25 cellular contexts compared by ENCODE assay signal in the genomic region with DNA sequence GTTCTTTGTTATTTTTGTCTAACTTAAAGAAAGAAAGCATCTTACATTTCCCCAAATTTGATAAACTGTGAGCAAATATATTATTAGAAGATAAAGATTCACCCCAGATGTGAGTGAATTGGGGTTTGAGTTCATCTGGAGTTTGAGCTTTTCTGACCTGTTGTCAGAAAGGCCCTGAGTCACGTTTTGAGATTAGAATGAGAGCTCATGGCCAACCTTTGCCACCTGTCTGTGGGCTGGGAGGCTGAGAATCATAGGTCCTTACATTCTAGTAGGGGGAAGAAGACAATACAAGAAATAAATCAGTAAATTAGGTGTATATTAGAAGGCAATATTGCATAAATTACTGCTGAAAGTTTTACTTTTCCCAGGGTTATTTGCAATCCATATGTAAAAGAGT. TPM values are rescaled to one million over a fixed set of nuclear protein-coding genes. Genes with fewer than 3 reads are reported as not detected.
DNase-seq lines count a peak whose midpoint lies in the region; ATAC-seq, FAIRE-seq and TF ChIP-seq lines count a peak whose summit lies in the region.
"Had no signal": no experiment of that assay in that cellular context is flagged by ENCODE, and none has a peak within 500 bp of the region (broad histone marks: within the 10 kb centered on the region; RNA-seq: fewer than 3 reads in every experiment).

No MANE protein-coding gene starts in this region.

- DNase-seq in GM23338 (ENCODE audit: low spot score) (no peak), H1 (ENCODE audit: low read depth in 1 of 2, low spot score in 2 of 2) (no peak), psoas muscle (no peak), small intestine (peak; percentile 78), Ammon's horn (ENCODE audit: low spot score) (no peak), NCI-H2227 treated with DMSO at 0.1 percent for 48 hours (lab: John Stamatoyannopoulos, UW) (no peak)
- DNase-seq: BE2C; CD4-positive, alpha-beta T cell; CD8-positive, alpha-beta memory T cell; DMS 273 treated with DMSO at 0.1 percent for 48 hours; DMS79; EL; GDM1; H9 had no signal

- no peaks in the 10 kb centered on the region for H3K36me3 Mint-ChIP-seq in GM23338 (ENCODE audit: low read depth)
- H3K36me3 Mint-ChIP-seq: CD14-positive monocyte had no signal

- H3K4me1 ChIP-seq in GM23338 (ENCODE audit: insufficient read depth), result peaks cover 25% of the 10 kb centered on the region
- H3K4me1 ChIP-seq in H1 (replicated peaks in 1 of 4; ENCODE audit: control insufficient read depth in 3 of 4, insufficient read depth in 4 of 4, low read length in 3 of 4), result peaks cover 0 to 3% (median 0%) of the 10 kb centered on the region in 4 experiments; a peak in 2 of 7 replicates
- H3K4me1 ChIP-seq in psoas muscle, result peaks cover 43% of the 10 kb centered on the region
- H3K4me1 ChIP-seq in small intestine (ENCODE audit: control insufficient read depth in 2 of 2, insufficient read depth in 1 of 2, low read depth in 1 of 2, low read length in 1 of 2), result peaks cover 0 to 4% of the 10 kb centered on the region in 2 donors
- H3K4me1 ChIP-seq: BE2C had no signal

- no peaks in the 10 kb centered on the region for H3K79me2 ChIP-seq in GM23338 (replicated peaks; ENCODE audit: insufficient read depth)
- H3K79me2 ChIP-seq in H1 (ENCODE audit: control insufficient read depth in 1 of 2, insufficient read depth in 2 of 2, low read length in 2 of 2), result no peaks in the 10 kb centered on the region

- 31% methylated on average over 1 of the region's 1 CpG; no CpG with 5 or more reads in 1 of the 2 experiments for WGBS in H1 (ENCODE audit: extremely low coverage in 1 of 2, insufficient coverage in 1 of 2, insufficient read length in 1 of 2, insufficient replicate concordance in 2 of 2, low coverage in 1 of 2, low lambda C conversion rate in 2 of 2, missing lambda C conversion rate in 1 of 2), 2 experiments
- 4 to 27% (median 11%) methylated on average over 1 of the region's 1 CpG for WGBS in psoas muscle, 3 donors
- 5 to 51% (median 15%) methylated on average over 1 of the region's 1 CpG for WGBS in small intestine, 3 donors

- H2AK5ac ChIP-seq in H1 (ENCODE audit: low read depth, low read length), result no peak overlapping the region

- H2BK20ac ChIP-seq in H1 (ENCODE audit: low read length), result no peak overlapping the region

- H3K36me3 ChIP-seq in GM23338 (ENCODE audit: insufficient read depth) (no peaks in the 10 kb centered on the region), H1 (ENCODE audit: control insufficient read depth in 2 of 4, insufficient read depth in 4 of 4, low read length in 3 of 4) (no peaks in the 10 kb centered on the region), psoas muscle (ENCODE audit: insufficient read depth in 1 of 2, low read depth in 1 of 2) (peaks cover 0 to 68% of the 10 kb centered on the region in 2 donors), small intestine (ENCODE audit: control insufficient read depth in 2 of 2, insufficient read depth in 2 of 2, low read length in 2 of 2) (no peaks in the 10 kb centered on the region)
- H3K36me3 ChIP-seq: BE2C; BLaER1 treated with 17β-estradiol and CSF1 and Interleukin-3, amounts not matched to agents 10 nM and 100 nM had no signal

- H3K9me3 ChIP-seq in H1 (ENCODE audit: insufficient read depth in 2 of 2, low read depth in 1 of 2, low read length in 1 of 2) (no peaks in the 10 kb centered on the region), psoas muscle (no peaks in the 10 kb centered on the region), small intestine (ENCODE audit: control insufficient read depth, low read depth) (no peaks in the 10 kb centered on the region)
- H3K9me3 ChIP-seq: BE2C had no signal

- no peak overlapping the region for H2BK5ac ChIP-seq in H1 (ENCODE audit: low read depth, low read length)

- no peak overlapping the region for H3K4ac ChIP-seq in H1 (replicated peaks; ENCODE audit: insufficient read length, low read depth, low read length)

- H3K23me2 ChIP-seq in H1 (ENCODE audit: low read depth, low read length), result peaks cover under 1% of the 10 kb centered on the region; the same call in 1 of the 2 replicates

- peaks cover 17% of the 10 kb centered on the region for H3K9me2 ChIP-seq in GM23338 (ENCODE audit: insufficient read depth)

- H3K27me3 Mint-ChIP-seq in GM23338 (ENCODE audit: insufficient read depth, low read depth, poor library complexity), result peaks cover 6% of the 10 kb centered on the region
- H3K27me3 Mint-ChIP-seq: CD4-positive, alpha-beta T cell had no signal

- H3F3A ChIP-seq in GM23338 (replicated peaks; ENCODE audit: low read depth), result peaks cover 5% of the 10 kb centered on the region; the same call in 1 of the 2 replicates

- H3K27ac ChIP-seq in GM23338 (ENCODE audit: low read depth) (no peak overlapping the region), H1 (ENCODE audit: low read depth, low read length) (no peak overlapping the region), psoas muscle (peak overlapping the region; percentile 76), small intestine (ENCODE audit: low read depth in 1 of 2, low read length in 1 of 2) (no peak overlapping the region)
- H3K27ac ChIP-seq: 22Rv1; BLaER1 treated with 17β-estradiol and CSF1 and Interleukin-3, amounts not matched to agents 10 nM and 100 nM had no signal

- TF ChIP-seq CTCF in GM23338 (conservative IDR thresholded peaks at IDR 0.05; ENCODE audit: low read depth in 2 of 2) (no peak), H1 (IDR thresholded peaks at IDR 0.05; ENCODE audit: control extremely low read depth in 1 of 3, insufficient read depth in 1 of 3, low read depth in 1 of 3, low read length in 3 of 3) (no peak), psoas muscle (IDR thresholded peaks at IDR 0.05) (no peak)

- TF ChIP-seq EP300 in H1 (IDR thresholded peaks at IDR 0.05; ENCODE audit: borderline replicate concordance in 1 of 2, low read depth in 2 of 2, low read length in 2 of 2), result no peak

- no peaks in the 10 kb centered on the region for H3K79me1 ChIP-seq in H1 (ENCODE audit: low read depth, low read length)

- POLR2A ChIA-PET in H1 (lab: Charles Lee; ENCODE audit: partially characterized antibody), result interaction anchor here (0.9 to 1.0 kb wide), 3 partner anchors 103 to 107 kb away, joined by 3 to 4 read pairs (median 3); partner anchors contain the start of gene POU2F1

- H2BK15ac ChIP-seq in H1 (ENCODE audit: low read length), result no peak overlapping the region

- no peak overlapping the region for H3K27ac Mint-ChIP-seq in GM23338
- H3K27ac Mint-ChIP-seq: CD4-positive, alpha-beta T cell; H9 had no signal

- FAIRE-seq in H1 (lab: Jason Lieb, UNC), result no peak
- no peak for FAIRE-seq in small intestine (lab: Jason Lieb, UNC)
- FAIRE-seq: A204.1, D721Med, GM12878, GM19239 had no signal

- no peak overlapping the region for H4K91ac ChIP-seq in H1 (replicated peaks; ENCODE audit: insufficient read length, low read length)

- H4K20me1 ChIP-seq in GM23338 (replicated peaks; ENCODE audit: insufficient read depth) (no peaks in the 10 kb centered on the region), H1 (replicated peaks in 1 of 2; ENCODE audit: control insufficient read depth in 1 of 2, insufficient read depth in 2 of 2, low read length in 2 of 2) (no peaks in the 10 kb centered on the region)
- H4K20me1 ChIP-seq: BLaER1 treated with 17β-estradiol and CSF1 and Interleukin-3, amounts not matched to agents 10 nM and 100 nM had no signal

- H2AFZ ChIP-seq in GM23338 (peak overlapping the region; percentile 6; the same call in 1 of the 2 replicates), H1 (ENCODE audit: low read length) (peak overlapping the region; percentile 66)

- no peak overlapping the region for H2BK120ac ChIP-seq in H1 (replicated peaks; ENCODE audit: low read depth, low read length)

- intact Hi-C loops in psoas muscle (cut with DNase I), result no loop called here

- H3K4me1 Mint-ChIP-seq in GM23338, result peaks cover 27% of the 10 kb centered on the region

- H3K4me3 Mint-ChIP-seq in GM23338, result no peak overlapping the region
- H3K4me3 Mint-ChIP-seq: CD14-positive monocyte; CD4-positive, alpha-beta T cell; CD8-positive, alpha-beta memory T cell; H9 had no signal

- no peak for TF ChIP-seq POLR2A in H1 (IDR thresholded peaks at IDR 0.05; ENCODE audit: control extremely low read depth in 1 of 2, low read depth in 2 of 2, low read length in 2 of 2)

- no peak overlapping the region for H4K5ac ChIP-seq in H1 (ENCODE audit: insufficient read length, low read depth, low read length)

- H4K8ac ChIP-seq in H1 (ENCODE audit: extremely low read depth, insufficient read depth, low read length), result no peak overlapping the region

- no peak overlapping the region for H3K56ac ChIP-seq in H1 (replicated peaks; ENCODE audit: insufficient read length, low read depth, low read length)

- no peak overlapping the region for H3K9ac ChIP-seq in H1 (replicated peaks in 1 of 4; ENCODE audit: extremely low read depth in 1 of 4, low read depth in 3 of 4, low read length in 3 of 4)
- H3K9ac ChIP-seq: BLaER1 treated with 17β-estradiol and CSF1 and Interleukin-3, amounts not matched to agents 10 nM and 100 nM had no signal

- no peak overlapping the region for H3K18ac ChIP-seq in H1 (ENCODE audit: extremely low read depth, low read length)

- no peak overlapping the region for H3K23ac ChIP-seq in H1 (ENCODE audit: insufficient read length)

- CTCF ChIA-PET in H1 (lab: Charles Lee; ENCODE audit: partially characterized antibody), result interaction anchor here (0.7 to 1.7 kb wide), 11 partner anchors 11 to 326 kb away, joined by 3 to 5 read pairs (median 3); partner anchors contain the start of gene STYXL2

- no peak for TF ChIP-seq RAD21 in H1 (IDR thresholded peaks at IDR 0.05 in 1 of 2, conservative IDR thresholded peaks at IDR 0.05 in 1 of 2; ENCODE audit: low read depth in 2 of 2, low read length in 2 of 2)

- H3K4me3 ChIP-seq in GM23338, result no peak overlapping the region
- no peak overlapping the region for H3K4me3 ChIP-seq in H1 (ENCODE audit: extremely low read depth in 1 of 4, insufficient read depth in 2 of 4, low read depth in 3 of 4, low read length in 4 of 4)
- no peak overlapping the region for H3K4me3 ChIP-seq in psoas muscle
- no peak overlapping the region for H3K4me3 ChIP-seq in small intestine (ENCODE audit: low read depth in 1 of 2, low read length in 2 of 2)
- H3K4me3 ChIP-seq: BLaER1 treated with 17β-estradiol and CSF1 and Interleukin-3, amounts not matched to agents 10 nM and 100 nM; GM12878 had no signal

- H3K9me3 Mint-ChIP-seq in GM23338, result no peaks in the 10 kb centered on the region
- H3K9me3 Mint-ChIP-seq: H9 had no signal

- no peak overlapping the region for H2BK12ac ChIP-seq in H1 (ENCODE audit: low read depth, low read length)

- H3K4me2 ChIP-seq in GM23338 (0 out of 2 replicates have a peak overlapping the region, but pooled peaks have one; percentile 58), H1 (ENCODE audit: insufficient read depth in 1 of 2, low read depth in 2 of 2, low read length in 2 of 2) (no peak overlapping the region)
- H3K4me2 ChIP-seq: BLaER1 treated with 17β-estradiol and CSF1 and Interleukin-3, amounts not matched to agents 10 nM and 100 nM had no signal

- H3K27me3 ChIP-seq in GM23338 (ENCODE audit: insufficient read depth) (no peaks in the 10 kb centered on the region), H1 (replicated peaks in 1 of 4; ENCODE audit: control insufficient read depth in 3 of 4, extremely low read depth in 1 of 4, insufficient read depth in 3 of 4, low read length in 3 of 4) (no peaks in the 10 kb centered on the region), psoas muscle (ENCODE audit: insufficient read depth in 3 of 3, low read length in 2 of 3) (no peaks in the 10 kb centered on the region), small intestine (ENCODE audit: control insufficient read depth in 2 of 2, insufficient read depth in 2 of 2, low read length in 2 of 2) (peaks cover 0 to 4% of the 10 kb centered on the region in 2 donors)
- H3K27me3 ChIP-seq: BE2C had no signal

- no peak for ATAC-seq in GM23338
- ATAC-seq in psoas muscle, result peak; percentile 41 to 82 (median 68)
- ATAC-seq in GM19328 (IDR thresholded peaks at IDR 0.05; ENCODE audit: unreplicated experiment), result no peak
- ATAC-seq: GM12878, HCT116 had no signal

- H3K14ac ChIP-seq in H1 (ENCODE audit: insufficient read length), result no peak overlapping the region

RNA-seq across cellular contexts. Expression of gene STYXL2, which starts 22.3 kb away (rescaled TPM):
- 0.08 and 0.17 TPM in 2 replicates for total RNA-seq in GM23338 (2014; rRNA removed; shearing (Covaris generic))
- polyA plus RNA-seq in GM23338 (2016; fragmentation: Nextera tagmentation; extraction: Ambion mirVana), result 0.23 and 0.40 TPM in 2 replicates
- 0.22 and 0.34 TPM in 2 replicates for total RNA-seq in H1 (2021; fragmentation: NEBNext Ultra II Directional; extraction: Animal tissue kit (Norgen Biotek cat#: 25700))
- 0.09 and 0.14 TPM in 2 replicates for polyA plus RNA-seq in H1 (2011; rRNA removed)
- polyA plus RNA-seq in H1 (2011; cell fraction: cytosol; rRNA removed), result 0.18 TPM
- polyA plus RNA-seq in H1 (2011; cell fraction: nucleus; rRNA removed), result 0.26 TPM
- polyA plus RNA-seq in H1 (2012, experiment 1 of 2), result 0.37 to 0.55 TPM (median 0.52 TPM) in 4 replicates
- polyA plus RNA-seq in H1 (2012, experiment 2 of 2), result 0.04 TPM
- 0.10 TPM for polyA plus RNA-seq in H1 (2013, experiment 1 of 2)
- polyA plus RNA-seq in H1 (2013, experiment 2 of 2), result 0.11 TPM
- polyA minus RNA-seq in H1 (2011; rRNA and poly(A)+ RNA removed), result 0.15 and 0.47 TPM in 2 replicates
- polyA minus RNA-seq in H1 (2011; cell fraction: cytosol; rRNA and poly(A)+ RNA removed), result 1.1 TPM
- polyA minus RNA-seq in H1 (2011; cell fraction: nucleus; rRNA and poly(A)+ RNA removed), result 0.10 TPM
- 100 to 1,000 TPM; 134 to 205 (median 143) TPM for total RNA-seq in psoas muscle
- polyA plus RNA-seq in psoas muscle, result 10 to 100 TPM; 15.2 to 56.0 (median 52.5) TPM
- under 1 TPM in 2 of 3 donors, not detected in 1; 0.07 to 0.27 TPM for polyA plus RNA-seq in small intestine
- total RNA-seq: CD4-positive, alpha-beta T cell; CD8-positive, alpha-beta memory T cell had no signal
- polyA plus RNA-seq: AG04450; CD14-positive monocyte; CD8-positive, alpha-beta memory T cell had no signal

RNA-seq across cellular contexts. Expression of gene GPA33, which starts 26.0 kb away (rescaled TPM):
- 0.28 TPM in 1 of 2 replicates, not detected in the other for total RNA-seq in GM23338 (2014; rRNA removed; shearing (Covaris generic))
- polyA plus RNA-seq in GM23338 (2016; fragmentation: Nextera tagmentation; extraction: Ambion mirVana) (0.09 and 0.10 TPM in 2 replicates), H1 (2011; rRNA removed) (0.67 and 0.74 TPM in 2 replicates), psoas muscle (under 1 TPM in 2 of 3 donors, not detected in 1; 0.06 to 0.10 TPM), small intestine (100 to 1,000 TPM in 2 of 3 donors, 10 to 100 TPM in 1; 30.9 to 114 (median 111) TPM)
- total RNA-seq in H1 (2021; fragmentation: NEBNext Ultra II Directional; extraction: Animal tissue kit (Norgen Biotek cat#: 25700)), result 0.11 and 0.19 TPM in 2 replicates
- 0.61 TPM for polyA plus RNA-seq in H1 (2011; cell fraction: cytosol; rRNA removed)
- polyA plus RNA-seq in H1 (2011; cell fraction: nucleus; rRNA removed), result 1.5 TPM
- polyA plus RNA-seq in H1 (2012, experiment 1 of 2), result 0.29 to 0.38 TPM (median 0.34 TPM) in 4 replicates
- polyA plus RNA-seq in H1 (2012, experiment 2 of 2), result 0.35 TPM
- 0.22 TPM for polyA plus RNA-seq in H1 (2013, experiment 1 of 2)
- 0.28 TPM for polyA plus RNA-seq in H1 (2013, experiment 2 of 2)
- polyA minus RNA-seq in H1 (2011; rRNA and poly(A)+ RNA removed), result 0.28 and 0.85 TPM in 2 replicates
- 2.0 TPM for polyA minus RNA-seq in H1 (2011; cell fraction: cytosol; rRNA and poly(A)+ RNA removed)
- 0.80 TPM for polyA minus RNA-seq in H1 (2011; cell fraction: nucleus; rRNA and poly(A)+ RNA removed)
- 1 to 10 TPM in 1 of 4 donors, under 1 TPM in 2, not detected in 1; 0.12 to 2.2 (median 0.27) TPM for total RNA-seq in psoas muscle
- total RNA-seq: H4, H9 had no signal
- polyA plus RNA-seq: AG04450 had no signal

Comparison
In these comparisons a context has a peak if more than half of its experiments do, and no peak if none do; other contexts are left out.
1. ATAC-seq: peak in psoas muscle (4 of 4); none in GM23338 (single experiment) and GM19328 (single experiment).
2. RNA of gene STYXL2, which starts 22.3 kb away (polyA plus RNA-seq): 15.2 to 56.0 TPM in psoas muscle; 0.23 to 0.40 TPM in GM23338, 0.04 to 0.55 TPM in H1 and 0.07 to 0.27 TPM in small intestine; every median in the first group is over 10 times any median in the second.
3. RNA of gene GPA33, which starts 26.0 kb away (polyA plus RNA-seq): 30.9 to 114 TPM in small intestine; 0.22 to 1.5 TPM in H1, 0.09 to 0.10 TPM in GM23338 and 0.06 to 0.10 TPM in psoas muscle; every median in the first group is over 10 times any median in the second.